ENCODE assay signal across 13 cellular contexts in the genomic region with DNA sequence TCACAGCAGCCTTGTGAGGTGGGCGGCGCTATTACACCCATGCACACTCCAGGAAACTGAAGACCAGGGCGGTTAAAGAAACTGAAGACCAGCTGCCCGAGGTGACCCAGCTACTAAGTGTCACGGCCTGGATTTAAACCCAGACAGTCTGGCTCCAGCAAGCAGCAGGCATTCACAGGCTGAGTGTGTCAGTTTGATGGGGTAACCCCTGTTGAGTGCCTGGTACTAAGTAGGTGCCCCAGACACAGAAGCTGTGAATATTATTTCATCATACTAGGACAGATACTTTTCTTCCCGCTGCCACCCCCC. TPM values are rescaled to one million over a fixed set of nuclear protein-coding genes. Genes with fewer than 3 reads are reported as not detected.
A peak's percentile ranks its signal among the peaks of the same experiment; 100 is the strongest.
DNase-seq lines count a peak whose midpoint lies in the region; ATAC-seq and TF ChIP-seq lines count a peak whose summit lies in the region.
"Had no signal": no experiment of that assay in that cellular context is flagged by ENCODE, and none has a peak within 500 bp of the region (broad histone marks: within the 10 kb centered on the region; RNA-seq: fewer than 3 reads in every experiment).

No MANE protein-coding gene starts in this region.

- intact Hi-C loops in left ventricle myocardium superior (cut with micrococcal nuclease) (no loop called here), ovary (cut with DNase I) (no loop called here)

- H3K27me3 ChIP-seq in ovary, result no peaks in the 10 kb centered on the region

- H3K9me3 ChIP-seq in ovary, result no peaks in the 10 kb centered on the region

- TF ChIP-seq CTCF in ovary (IDR thresholded peaks at IDR 0.05), result no peak

- ATAC-seq in left ventricle myocardium superior (peak; percentile 57), HG03196 (IDR thresholded peaks at IDR 0.05; ENCODE audit: unreplicated experiment) (no peak)

- peaks cover 40% of the 10 kb centered on the region for H3K4me1 ChIP-seq in ovary (ENCODE audit: insufficient read depth)

- DNase-seq in AG08395 (ENCODE audit: low spot score) (peak; percentile 13), SK-N-DZ (ENCODE audit: low spot score) (peak; percentile 63), left ventricle myocardium superior (no peak), ovary (peak in 3 of 5 donors; percentile 25 to 48 (median 46)), NCI-H146 (lab: John Stamatoyannopoulos, UW) (no peak), NCI-H526 (lab: John Stamatoyannopoulos, UW) (no peak), putamen (ENCODE audit: low spot score) (no peak)
- DNase-seq: activated T-cell treated with anti-CD3 and anti-CD28 coated beads, Interleukin-2, amount 50 U/mL, for 1 hour; CD4-positive, CD25-positive, alpha-beta regulatory T cell; cerebellar nuclear complex; NCI-H1417 treated with DMSO at 0.1 percent for 48 hours; OCI-M1 had no signal

- TF ChIP-seq POLR2A in ovary (IDR thresholded peaks at IDR 0.05), result no peak

- no peak overlapping the region for H3K4me3 ChIP-seq in ovary

- 18 to 35% (median 23%) methylated on average over 6 of the region's 6 CpGs for WGBS in ovary, 3 donors

- H3K36me3 ChIP-seq in ovary, result no peaks in the 10 kb centered on the region

- peak overlapping the region; percentile 87 for H3K27ac ChIP-seq in ovary

- no peak for TF ChIP-seq EP300 in ovary (IDR thresholded peaks at IDR 0.05)

RNA-seq across cellular contexts. Expression of a gene that starts 7.3 kb away (rescaled TPM):
- 0.74 and 0.76 TPM in 2 replicates for polyA plus RNA-seq in SK-N-DZ (2014; cell fraction: cytosol; rRNA removed)
- 0.28 and 0.34 TPM in 2 replicates for polyA plus RNA-seq in SK-N-DZ (2014; cell fraction: nucleus; rRNA removed)
- total RNA-seq in left ventricle myocardium superior (134 TPM), ovary (100 to 1,000 TPM in 5 of 7 donors, 10 to 100 TPM in 2; 59.7 to 298 (median 217) TPM)
- polyA plus RNA-seq in ovary, result 100 to 1,000 TPM in 1 of 2 donors, 10 to 100 TPM in 1; 54.7 to 191 TPM

RNA-seq across cellular contexts. Expression of a gene that starts 30.4 kb away (rescaled TPM):
- 61.6 and 106 TPM in 2 replicates for polyA plus RNA-seq in SK-N-DZ (2014; cell fraction: cytosol; rRNA removed)
- polyA plus RNA-seq in SK-N-DZ (2014; cell fraction: nucleus; rRNA removed), result 55.2 and 64.2 TPM in 2 replicates
- total RNA-seq in left ventricle myocardium superior (853 TPM), ovary (100 to 1,000 TPM in 6 of 7 donors, 10 to 100 TPM in 1; 30.9 to 174 (median 151) TPM)
- 10 to 100 TPM; 37.7 to 87.4 TPM for polyA plus RNA-seq in ovary

RNA-seq across cellular contexts. Expression of a gene that starts 44.4 kb away (rescaled TPM):
- 66.0 and 76.4 TPM in 2 replicates for polyA plus RNA-seq in SK-N-DZ (2014; cell fraction: cytosol; rRNA removed)
- 139 and 156 TPM in 2 replicates for polyA plus RNA-seq in SK-N-DZ (2014; cell fraction: nucleus; rRNA removed)
- total RNA-seq in left ventricle myocardium superior (31.9 TPM), ovary (100 to 1,000 TPM; 111 to 209 (median 158) TPM)
- polyA plus RNA-seq in ovary, result 100 to 1,000 TPM in 1 of 2 donors, 10 to 100 TPM in 1; 18.9 to 108 TPM

RNA-seq across cellular contexts. Expression of a gene that starts 52.3 kb away (rescaled TPM):
- 28.5 and 39.2 TPM in 2 replicates for polyA plus RNA-seq in SK-N-DZ (2014; cell fraction: cytosol; rRNA removed)
- 30.8 and 39.5 TPM in 2 replicates for polyA plus RNA-seq in SK-N-DZ (2014; cell fraction: nucleus; rRNA removed)
- 50.5 TPM for total RNA-seq in left ventricle myocardium superior
- 100 to 1,000 TPM in 5 of 7 donors, 10 to 100 TPM in 2; 58.5 to 141 (median 111) TPM for total RNA-seq in ovary
- 100 to 1,000 TPM in 1 of 2 donors, 10 to 100 TPM in 1; 52.5 to 145 TPM for polyA plus RNA-seq in ovary

Comparison
In these comparisons a context has a peak if more than half of its experiments do, and no peak if none do; other contexts are left out.
1. DNase-seq: peak in AG08395 (single experiment), SK-N-DZ (single experiment) and ovary (3 of 5); none in left ventricle myocardium superior (single experiment), NCI-H146 (single experiment), NCI-H526 (0 of 2) and putamen (single experiment).